12 cellular contexts compared by ENCODE assay signal in the genomic region with DNA sequence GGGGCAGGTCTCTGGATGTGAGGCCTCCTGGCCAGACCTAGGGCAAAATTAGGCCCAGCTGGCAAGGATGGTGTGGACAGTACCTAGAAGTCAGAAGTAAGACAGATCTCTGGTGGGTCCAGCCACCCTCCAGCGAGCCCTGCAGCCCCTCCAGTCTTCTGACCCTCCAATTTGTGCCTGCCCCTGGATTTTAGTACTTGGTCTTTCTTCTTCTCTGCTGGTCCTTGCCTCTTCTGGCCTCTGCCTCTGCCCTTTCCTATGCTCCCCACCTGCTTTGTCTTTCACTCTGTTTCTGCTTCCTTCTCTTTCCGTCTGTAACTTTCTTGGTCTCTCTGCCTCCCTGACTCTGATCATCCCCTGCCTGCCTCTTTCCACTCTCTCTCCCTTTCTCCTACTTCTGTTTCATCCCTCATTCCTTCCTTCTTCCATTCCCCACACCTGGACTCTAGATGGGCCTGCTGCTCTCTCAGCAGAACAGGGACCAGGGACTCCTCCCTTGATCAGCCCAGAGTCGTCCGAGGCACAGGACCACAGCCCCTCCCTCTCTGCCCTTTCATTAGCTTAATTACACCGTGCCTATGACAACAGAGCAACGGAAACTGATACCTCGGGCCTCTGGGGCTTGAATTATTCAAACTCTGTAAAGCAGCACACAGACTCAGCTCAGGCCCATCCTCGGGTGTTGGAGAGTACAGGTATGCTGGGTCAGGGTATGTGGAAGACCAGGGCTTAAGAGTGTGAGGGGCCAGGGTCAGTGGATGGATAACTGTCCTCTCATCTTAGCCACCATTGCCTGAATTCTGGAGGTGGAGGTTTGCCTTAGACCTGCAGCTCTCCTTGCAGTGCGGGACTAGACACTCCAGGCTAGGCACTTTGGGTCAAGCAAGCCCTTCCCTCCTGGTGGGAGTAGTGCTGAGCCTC. TPM values are rescaled to one million over a fixed set of nuclear protein-coding genes. Genes with fewer than 3 reads are reported as not detected.
DNase-seq lines count a peak whose midpoint lies in the region; ATAC-seq and TF ChIP-seq lines count a peak whose summit lies in the region.
"Had no signal": no experiment of that assay in that cellular context is flagged by ENCODE, and none has a peak within 500 bp of the region (broad histone marks: within the 10 kb centered on the region; RNA-seq: fewer than 3 reads in every experiment).

A gene with protein sequence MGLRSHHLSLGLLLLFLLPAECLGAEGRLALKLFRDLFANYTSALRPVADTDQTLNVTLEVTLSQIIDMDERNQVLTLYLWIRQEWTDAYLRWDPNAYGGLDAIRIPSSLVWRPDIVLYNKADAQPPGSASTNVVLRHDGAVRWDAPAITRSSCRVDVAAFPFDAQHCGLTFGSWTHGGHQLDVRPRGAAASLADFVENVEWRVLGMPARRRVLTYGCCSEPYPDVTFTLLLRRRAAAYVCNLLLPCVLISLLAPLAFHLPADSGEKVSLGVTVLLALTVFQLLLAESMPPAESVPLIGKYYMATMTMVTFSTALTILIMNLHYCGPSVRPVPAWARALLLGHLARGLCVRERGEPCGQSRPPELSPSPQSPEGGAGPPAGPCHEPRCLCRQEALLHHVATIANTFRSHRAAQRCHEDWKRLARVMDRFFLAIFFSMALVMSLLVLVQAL (minus strand): TSS at position 51 of the 921 bp plus-strand sequence. CDS start 72 bp downstream, outside the sequence.

- H3K9me3 Mint-ChIP-seq in activated CD4-positive, alpha-beta T cell treated with anti-CD3 and anti-CD28 coated beads, Interleukin-2, amount 10 ng/mL, durations not matched to agents 24 days and 14 days: no peaks in the 10 kb centered on the region
- H3K9me3 Mint-ChIP-seq in activated B cell treated with CpG ODN at 0.5 μM for 24 hours (no peaks in the 10 kb centered on the region), memory B cell (no peaks in the 10 kb centered on the region)
- H3K9me3 Mint-ChIP-seq: naive B cell had no signal

- peak within 1 kb of the TSS; percentile 6 for H3K27ac Mint-ChIP-seq in activated CD4-positive, alpha-beta T cell treated with anti-CD3 and anti-CD28 coated beads, Interleukin-2, amount 10 ng/mL, durations not matched to agents 24 days and 14 days
- peak within 1 kb of the TSS; percentile 53 for H3K27ac Mint-ChIP-seq in activated B cell treated with CpG ODN at 0.5 μM for 24 hours
- H3K27ac Mint-ChIP-seq in memory B cell: peak within 1 kb of the TSS; percentile 7

- TF ChIP-seq CTCF in GM20000 (IDR thresholded peaks at IDR 0.05; ENCODE audit: extremely low read depth, missing control alignments) (no peak), activated B cell treated with CpG ODN at 0.5 μM for 24 hours (IDR thresholded peaks at IDR 0.05) (no peak), foreskin fibroblast (IDR thresholded peaks at IDR 0.05; ENCODE audit: low read depth, low read length) (no peak)

- peaks cover 3% of the 10 kb centered on the region for H3K4me1 Mint-ChIP-seq in activated CD4-positive, alpha-beta T cell treated with anti-CD3 and anti-CD28 coated beads, Interleukin-2, amount 10 ng/mL, durations not matched to agents 24 days and 14 days
- H3K4me1 Mint-ChIP-seq in activated B cell treated with CpG ODN at 0.5 μM for 24 hours (no peaks in the 10 kb centered on the region), memory B cell (no peaks in the 10 kb centered on the region)
- H3K4me1 Mint-ChIP-seq: naive B cell had no signal

- ATAC-seq in activated B cell treated with CpG ODN at 0.5 μM for 24 hours (ENCODE audit: low read depth) (no peak), memory B cell (ENCODE audit: low read depth) (no peak), GM21381 (IDR thresholded peaks at IDR 0.05; ENCODE audit: unreplicated experiment) (no peak), HG03521 (IDR thresholded peaks at IDR 0.05; ENCODE audit: unreplicated experiment) (no peak)

- H3K36me3 Mint-ChIP-seq in activated CD4-positive, alpha-beta T cell treated with anti-CD3 and anti-CD28 coated beads, Interleukin-2, amount 10 ng/mL, durations not matched to agents 24 days and 14 days (ENCODE audit: low read depth): peaks cover 37% of the 10 kb centered on the region
- peaks cover 93% of the 10 kb centered on the region for H3K36me3 Mint-ChIP-seq in activated B cell treated with CpG ODN at 0.5 μM for 24 hours (ENCODE audit: low read depth)
- H3K36me3 Mint-ChIP-seq in memory B cell: peaks cover 43% of the 10 kb centered on the region

- POLR2A ChIA-PET in activated B cell treated with CpG ODN at 0.5 μM for 24 hours (lab: Charles Lee): no interaction called here

- CTCF ChIA-PET in activated B cell treated with CpG ODN at 0.5 μM for 24 hours (lab: Charles Lee): no interaction called here

- intact Hi-C loops in activated CD4-positive, alpha-beta T cell treated with anti-CD3 and anti-CD28 coated beads, Interleukin-2, amount 10 ng/mL, durations not matched to agents 24 days and 14 days (cut with micrococcal nuclease): no loop called here
- intact Hi-C loops in activated B cell treated with CpG ODN at 0.5 μM for 24 hours (cut with micrococcal nuclease): no loop called here

- no peak within 1 kb of the TSS for H3K4me3 ChIP-seq in foreskin fibroblast (ENCODE audit: low read depth in 1 of 2, low read length in 2 of 2)

- no peaks in the 10 kb centered on the region for H3K27me3 Mint-ChIP-seq in activated CD4-positive, alpha-beta T cell treated with anti-CD3 and anti-CD28 coated beads, Interleukin-2, amount 10 ng/mL, durations not matched to agents 24 days and 14 days
- H3K27me3 Mint-ChIP-seq in activated B cell treated with CpG ODN at 0.5 μM for 24 hours (no peaks in the 10 kb centered on the region), memory B cell (no peaks in the 10 kb centered on the region)
- H3K27me3 Mint-ChIP-seq: naive B cell had no signal

- no peak within 1 kb of the TSS for H3K4me3 Mint-ChIP-seq in activated CD4-positive, alpha-beta T cell treated with anti-CD3 and anti-CD28 coated beads, Interleukin-2, amount 10 ng/mL, durations not matched to agents 24 days and 14 days
- H3K4me3 Mint-ChIP-seq in activated B cell treated with CpG ODN at 0.5 μM for 24 hours (no peak within 1 kb of the TSS), memory B cell (no peak within 1 kb of the TSS)
- H3K4me3 Mint-ChIP-seq: naive B cell had no signal

- DNase-seq in activated CD4-positive, alpha-beta T cell treated with anti-CD3 and anti-CD28 coated beads, Interleukin-2, amount 10 ng/mL, durations not matched to agents 24 days and 14 days: no peak
- DNase-seq in activated CD4-positive, alpha-beta T cell treated with anti-CD3 and anti-CD28 coated beads, Interleukin-2, amount 50 U/mL, for 4 hours: no peak
- DNase-seq in GM20000 (ENCODE audit: low spot score) (peak; percentile 12), activated B cell treated with CpG ODN at 0.5 μM for 24 hours (no peak), memory B cell (ENCODE audit: low spot score in 2 of 2) (no peak), foreskin fibroblast (no peak)
- DNase-seq: effector CD4-positive, alpha-beta T cell; naive B cell; NCI-H524 treated with DMSO at 0.1 percent for 48 hours; substantia nigra had no signal

RNA-seq across cellular contexts. Expression of the gene that starts here (rescaled TPM):
- 2.0 and 2.7 TPM in 2 replicates for total RNA-seq in activated CD4-positive, alpha-beta T cell treated with anti-CD3 and anti-CD28 coated beads, Interleukin-2, amount 10 ng/mL, durations not matched to agents 24 days and 14 days
- 2.5 and 3.0 TPM in 2 replicates for total RNA-seq in activated B cell treated with CpG ODN at 0.5 μM for 24 hours
